Comparison of ENCODE assay signal across 9 cellular contexts in genomic region chr3:481680-482079, GRCh38.
DNase-seq lines count a peak whose midpoint lies in the region; ATAC-seq, FAIRE-seq and TF ChIP-seq lines count a peak whose summit lies in the region.
"Had no signal": no experiment of that assay in that cellular context is flagged by ENCODE, and none has a peak within 500 bp of the region (broad histone marks: within the 10 kb centered on the region; RNA-seq: fewer than 3 reads in every experiment).

No MANE protein-coding gene starts in this region.

- no peak overlapping the region for H4K8ac ChIP-seq in H1 (ENCODE audit: extremely low read depth, insufficient read depth, low read length)

- H3K4me3 Mint-ChIP-seq in activated T-helper 1 cell treated with anti-CD3 and anti-CD28 coated beads, Interleukin-12 subunit alpha, Interleukin-12 subunit beta, Interleukin-2, Interleukin-4 antibody, amounts not matched to agents 30 ng/mL and 10 ng/mL and 1 ng/mL, durations not matched to agents 14 hours and 24 hours and 36 hours, result no peak overlapping the region

- WGBS in H1 (ENCODE audit: extremely low coverage in 1 of 2, insufficient coverage in 1 of 2, insufficient read length in 1 of 2, insufficient replicate concordance in 2 of 2, low coverage in 1 of 2, low lambda C conversion rate in 2 of 2, missing lambda C conversion rate in 1 of 2), 2 experiments, result 48% methylated on average over 3 of the region's 3 CpGs; no CpG with 5 or more reads in 1 of the 2 experiments

- TF ChIP-seq POLR2A in H1 (IDR thresholded peaks at IDR 0.05; ENCODE audit: control extremely low read depth in 1 of 2, low read depth in 2 of 2, low read length in 2 of 2), result no peak
- no peak for TF ChIP-seq POLR2A in erythroblast (IDR thresholded peaks at IDR 0.05; ENCODE audit: low read length)

- H3K9me3 ChIP-seq in H1 (ENCODE audit: insufficient read depth in 2 of 2, low read depth in 1 of 2, low read length in 1 of 2), result no peaks in the 10 kb centered on the region; a peak in 1 of 4 replicates

- no peak overlapping the region for H4K91ac ChIP-seq in H1 (replicated peaks; ENCODE audit: insufficient read length, low read length)

- H3K27me3 Mint-ChIP-seq in activated T-helper 1 cell treated with anti-CD3 and anti-CD28 coated beads, Interleukin-12 subunit alpha, Interleukin-12 subunit beta, Interleukin-2, Interleukin-4 antibody, amounts not matched to agents 30 ng/mL and 10 ng/mL and 1 ng/mL, durations not matched to agents 14 hours and 24 hours and 36 hours (ENCODE audit: insufficient read depth), result no peaks in the 10 kb centered on the region

- H3K27ac ChIP-seq in H1 (ENCODE audit: low read depth, low read length), result no peak overlapping the region

- no peak overlapping the region for H3K4me2 ChIP-seq in H1 (ENCODE audit: insufficient read depth in 1 of 2, low read depth in 2 of 2, low read length in 2 of 2)

- peaks cover 0 to 1% (median 0%) of the 10 kb centered on the region in 4 experiments; a peak in 1 of 7 replicates for H3K4me1 ChIP-seq in H1 (replicated peaks in 1 of 4; ENCODE audit: control insufficient read depth in 3 of 4, insufficient read depth in 4 of 4, low read length in 3 of 4)

- no peak overlapping the region for H3K27ac Mint-ChIP-seq in activated T-helper 1 cell treated with anti-CD3 and anti-CD28 coated beads, Interleukin-12 subunit alpha, Interleukin-12 subunit beta, Interleukin-2, Interleukin-4 antibody, amounts not matched to agents 30 ng/mL and 10 ng/mL and 1 ng/mL, durations not matched to agents 14 hours and 24 hours and 36 hours

- no peak overlapping the region for H3K4ac ChIP-seq in H1 (replicated peaks; ENCODE audit: insufficient read length, low read depth, low read length)

- H3K79me1 ChIP-seq in H1 (ENCODE audit: low read depth, low read length), result no peaks in the 10 kb centered on the region

- no peak overlapping the region for H3K23ac ChIP-seq in H1 (ENCODE audit: insufficient read length)

- H3K36me3 Mint-ChIP-seq in activated T-helper 1 cell treated with anti-CD3 and anti-CD28 coated beads, Interleukin-12 subunit alpha, Interleukin-12 subunit beta, Interleukin-2, Interleukin-4 antibody, amounts not matched to agents 30 ng/mL and 10 ng/mL and 1 ng/mL, durations not matched to agents 14 hours and 24 hours and 36 hours (ENCODE audit: low read depth), result no peaks in the 10 kb centered on the region

- peak in 2 of 3 experiments; percentile 29 to 48; a peak in 2 of 4 replicates for TF ChIP-seq CTCF in H1 (IDR thresholded peaks at IDR 0.05; ENCODE audit: control extremely low read depth in 1 of 3, insufficient read depth in 1 of 3, low read depth in 1 of 3, low read length in 3 of 3)

- H2BK15ac ChIP-seq in H1 (ENCODE audit: low read length), result no peak overlapping the region

- peak; percentile 63 for ATAC-seq in GM18517 (IDR thresholded peaks at IDR 0.05; ENCODE audit: unreplicated experiment)
- peak; percentile 51 for ATAC-seq in HG03575 (IDR thresholded peaks at IDR 0.05; ENCODE audit: extremely low read depth, insufficient number of reproducible peaks, low FRiP score, unreplicated experiment)

- intact Hi-C loops in activated T-helper 1 cell treated with anti-CD3 and anti-CD28 coated beads, Interleukin-12 subunit alpha, Interleukin-12 subunit beta, Interleukin-2, Interleukin-4 antibody, amounts not matched to agents 30 ng/mL and 10 ng/mL and 1 ng/mL, durations not matched to agents 14 hours and 24 hours and 36 hours (cut with micrococcal nuclease), result no loop called here

- H4K20me1 ChIP-seq in H1 (replicated peaks in 1 of 2; ENCODE audit: control insufficient read depth in 1 of 2, insufficient read depth in 2 of 2, low read length in 2 of 2), result no peaks in the 10 kb centered on the region

- H2BK120ac ChIP-seq in H1 (replicated peaks; ENCODE audit: low read depth, low read length), result no peak overlapping the region

- no peaks in the 10 kb centered on the region for H3K4me1 Mint-ChIP-seq in activated T-helper 1 cell treated with anti-CD3 and anti-CD28 coated beads, Interleukin-12 subunit alpha, Interleukin-12 subunit beta, Interleukin-2, Interleukin-4 antibody, amounts not matched to agents 30 ng/mL and 10 ng/mL and 1 ng/mL, durations not matched to agents 14 hours and 24 hours and 36 hours (ENCODE audit: low read depth)

- H3K18ac ChIP-seq in H1 (ENCODE audit: extremely low read depth, low read length), result no peak overlapping the region

- CTCF ChIA-PET in H1 (lab: Charles Lee; ENCODE audit: partially characterized antibody), result interaction anchor here (0.6 to 1.7 kb wide), 3 partner anchors 14 to 195 kb away, joined by 3 to 5 read pairs (median 3); no protein-coding TSS in a partner anchor

- no peak overlapping the region for H3K56ac ChIP-seq in H1 (replicated peaks; ENCODE audit: insufficient read length, low read depth, low read length)

- peak; percentile 32 for FAIRE-seq in H1 (lab: Jason Lieb, UNC)

- peak; percentile 50 to 54 for TF ChIP-seq RAD21 in H1 (IDR thresholded peaks at IDR 0.05 in 1 of 2, conservative IDR thresholded peaks at IDR 0.05 in 1 of 2; ENCODE audit: low read depth in 2 of 2, low read length in 2 of 2)

- H2AK5ac ChIP-seq in H1 (ENCODE audit: low read depth, low read length), result no peak overlapping the region

- no peak overlapping the region for H4K5ac ChIP-seq in H1 (ENCODE audit: insufficient read length, low read depth, low read length)

- no peak overlapping the region for H2BK12ac ChIP-seq in H1 (ENCODE audit: low read depth, low read length)

- no peaks in the 10 kb centered on the region for H3K9me3 Mint-ChIP-seq in activated T-helper 1 cell treated with anti-CD3 and anti-CD28 coated beads, Interleukin-12 subunit alpha, Interleukin-12 subunit beta, Interleukin-2, Interleukin-4 antibody, amounts not matched to agents 30 ng/mL and 10 ng/mL and 1 ng/mL, durations not matched to agents 14 hours and 24 hours and 36 hours

- H3K14ac ChIP-seq in H1 (ENCODE audit: insufficient read length), result no peak overlapping the region

- H3K36me3 ChIP-seq in H1 (ENCODE audit: control insufficient read depth in 2 of 4, insufficient read depth in 4 of 4, low read length in 3 of 4), result no peaks in the 10 kb centered on the region

- H3K23me2 ChIP-seq in H1 (ENCODE audit: low read depth, low read length), result no peaks in the 10 kb centered on the region

- peak; percentile 14 to 18 for DNase-seq in AML-193 (lab: John Stamatoyannopoulos, UW)
- DNase-seq in H1 (ENCODE audit: low read depth in 1 of 2, low spot score in 2 of 2), result no peak
- no peak for DNase-seq in activated CD4-positive, alpha-beta T cell treated with anti-CD3 and anti-CD28 coated beads, Interleukin-2, amount 50 U/mL, for 48 hours
- DNase-seq in iPS-NIHi11 (ENCODE audit: low spot score), result no peak
- DNase-seq in activated T-helper 1 cell treated with anti-CD3 and anti-CD28 coated beads, Interleukin-12 subunit alpha, Interleukin-12 subunit beta, Interleukin-2, Interleukin-4 antibody, amounts not matched to agents 30 ng/mL and 10 ng/mL and 1 ng/mL, durations not matched to agents 14 hours and 24 hours and 36 hours (ENCODE audit: low spot score), result no peak
- no peak for DNase-seq in erythroblast (lab: John Stamatoyannopoulos, UW)
- DNase-seq: stimulated activated CD4-positive, alpha-beta T cell treated with anti-CD3 and anti-CD28 coated beads, Interleukin-4, amount 100 ng/mL, for 1 hour had no signal

- H2AFZ ChIP-seq in H1 (ENCODE audit: low read length), result no peak overlapping the region

- no peaks in the 10 kb centered on the region for H3K27me3 ChIP-seq in H1 (replicated peaks in 1 of 4; ENCODE audit: control insufficient read depth in 3 of 4, extremely low read depth in 1 of 4, insufficient read depth in 3 of 4, low read length in 3 of 4)

- POLR2A ChIA-PET in H1 (lab: Charles Lee; ENCODE audit: partially characterized antibody), result no interaction called here

- H2BK5ac ChIP-seq in H1 (ENCODE audit: low read depth, low read length), result no peak overlapping the region

- no peak overlapping the region for H3K9ac ChIP-seq in H1 (replicated peaks in 1 of 4; ENCODE audit: extremely low read depth in 1 of 4, low read depth in 3 of 4, low read length in 3 of 4)

- H2BK20ac ChIP-seq in H1 (ENCODE audit: low read length), result no peak overlapping the region

- H3K4me3 ChIP-seq in H1 (ENCODE audit: extremely low read depth in 1 of 4, insufficient read depth in 2 of 4, low read depth in 3 of 4, low read length in 4 of 4), result no peak overlapping the region

- TF ChIP-seq EP300 in H1 (IDR thresholded peaks at IDR 0.05; ENCODE audit: borderline replicate concordance in 1 of 2, low read depth in 2 of 2, low read length in 2 of 2), result no peak

- H3K79me2 ChIP-seq in H1 (ENCODE audit: control insufficient read depth in 1 of 2, insufficient read depth in 2 of 2, low read length in 2 of 2), result no peaks in the 10 kb centered on the region

TF ChIP-seq in H1, 55 proteins besides CTCF, POLR2A, EP300 and RAD21:
- TF ChIP-seq TCF12 (IDR thresholded peaks at IDR 0.05; ENCODE audit: low read depth, low read length), result no peak
- no peak for TF ChIP-seq RXRA (IDR thresholded peaks at IDR 0.05; ENCODE audit: insufficient read depth, low read depth, low read length)
- no peak for TF ChIP-seq GTF2F1 (IDR thresholded peaks at IDR 0.05; ENCODE audit: borderline replicate concordance, low read depth, low read length)
- no peak for TF ChIP-seq SAP30 (IDR thresholded peaks at IDR 0.05; ENCODE audit: insufficient read depth, insufficient replicate concordance, low read length)
- no peak for TF ChIP-seq SP1 (IDR thresholded peaks at IDR 0.05; ENCODE audit: low read depth, low read length)
- no peak for TF ChIP-seq SP2 (IDR thresholded peaks at IDR 0.05; ENCODE audit: low read length)
- TF ChIP-seq E2F6 (IDR thresholded peaks at IDR 0.05), result no peak
- no peak for TF ChIP-seq KDM1A (IDR thresholded peaks at IDR 0.05; ENCODE audit: borderline replicate concordance, low read length)
TF ChIP-seq in H1: peak in this region for 0.

Comparison
In these comparisons a context has a peak if more than half of its experiments do, and no peak if none do; other contexts are left out.
1. DNase-seq: peak in AML-193 (2 of 2); none in H1 (0 of 2), activated CD4-positive, alpha-beta T cell treated with anti-CD3 and anti-CD28 coated beads, Interleukin-2, amount 50 U/mL, for 48 hours (0 of 2), iPS-NIHi11 (single experiment), activated T-helper 1 cell treated with anti-CD3 and anti-CD28 coated beads, Interleukin-12 subunit alpha, Interleukin-12 subunit beta, Interleukin-2, Interleukin-4 antibody, amounts not matched to agents 30 ng/mL and 10 ng/mL and 1 ng/mL, durations not matched to agents 14 hours and 24 hours and 36 hours (single experiment) and erythroblast (0 of 2).